Comparison of ENCODE assay signal across 8 cellular contexts in genomic region chr4:1628892-1629703, GRCh38. TPM values are rescaled to one million over a fixed set of nuclear protein-coding genes. Genes with fewer than 3 reads are reported as not detected.
DNase-seq lines count a peak whose midpoint lies in the region; ATAC-seq lines count a peak whose summit lies in the region.

No MANE protein-coding gene starts in this region.

- H3K27ac Mint-ChIP-seq in activated CD4-positive, alpha-beta memory T cell treated with anti-CD3 and anti-CD28 coated beads for 36 hours: no peak overlapping the region

- no peaks in the 10 kb centered on the region for H3K36me3 Mint-ChIP-seq in activated CD4-positive, alpha-beta memory T cell treated with anti-CD3 and anti-CD28 coated beads for 36 hours

- peak; percentile 37 for DNase-seq in ACHN
- DNase-seq in NCI-H2196 (lab: John Stamatoyannopoulos, UW; ENCODE audit: unreplicated experiment): peak; percentile 59
- DNase-seq in activated CD4-positive, alpha-beta memory T cell treated with anti-CD3 and anti-CD28 coated beads for 36 hours: peak; percentile 74
- DNase-seq in effector CD8-positive, alpha-beta T cell (lab: John Stamatoyannopoulos, UW): peak; percentile 63
- DNase-seq in midbrain (lab: John Stamatoyannopoulos, UW): peak; percentile 60
- DNase-seq in stimulated activated CD8-positive, alpha-beta memory T cell treated with anti-CD3 and anti-CD28 coated beads, Interleukin-4, amount 100 ng/mL, for 4 hours (ENCODE audit: low read depth in 2 of 2, low spot score in 1 of 2): peak; percentile 27 to 51

- POLR2A ChIA-PET in activated CD4-positive, alpha-beta memory T cell treated with anti-CD3 and anti-CD28 coated beads for 36 hours (lab: Charles Lee): no interaction called here

- no peaks in the 10 kb centered on the region for H3K4me1 Mint-ChIP-seq in activated CD4-positive, alpha-beta memory T cell treated with anti-CD3 and anti-CD28 coated beads for 36 hours (ENCODE audit: low read depth)

- ATAC-seq in GM18502 (IDR thresholded peaks at IDR 0.05; ENCODE audit: poor library complexity, unreplicated experiment) (peak; percentile 63), GM21515 (IDR thresholded peaks at IDR 0.05; ENCODE audit: unreplicated experiment) (no peak)

- no peak overlapping the region for H3K4me3 Mint-ChIP-seq in activated CD4-positive, alpha-beta memory T cell treated with anti-CD3 and anti-CD28 coated beads for 36 hours

- no peaks in the 10 kb centered on the region for H3K27me3 Mint-ChIP-seq in activated CD4-positive, alpha-beta memory T cell treated with anti-CD3 and anti-CD28 coated beads for 36 hours

- in situ Hi-C loops in ACHN (cut with HindIII; ENCODE audit: low pct_ligation_motif_present, low pct_unique_long_range_greater_than_20kb, low sequenced_read_pairs): no loop called here

- intact Hi-C loops in activated CD4-positive, alpha-beta memory T cell treated with anti-CD3 and anti-CD28 coated beads for 36 hours (cut with micrococcal nuclease): loop anchor here (1.0 to 5.0 kb wide), 2 partner anchors 82 to 273 kb away; no protein-coding TSS in a partner anchor

- CTCF ChIA-PET in activated CD4-positive, alpha-beta memory T cell treated with anti-CD3 and anti-CD28 coated beads for 36 hours (lab: Charles Lee): interaction anchor here (0.6 to 1.6 kb wide), 13 partner anchors 9 to 498 kb away, joined by 3 to 8 read pairs (median 3); no protein-coding TSS in a partner anchor

- no peaks in the 10 kb centered on the region for H3K9me3 Mint-ChIP-seq in activated CD4-positive, alpha-beta memory T cell treated with anti-CD3 and anti-CD28 coated beads for 36 hours

RNA-seq across cellular contexts. Expression of gene FAM53A, which starts 55.0 kb away (rescaled TPM):
- 1 to 10 TPM; 1.3 to 1.4 TPM for total RNA-seq in activated CD4-positive, alpha-beta memory T cell treated with anti-CD3 and anti-CD28 coated beads for 36 hours
